ENCODE assay signal across 25 cellular contexts in the genomic region with DNA sequence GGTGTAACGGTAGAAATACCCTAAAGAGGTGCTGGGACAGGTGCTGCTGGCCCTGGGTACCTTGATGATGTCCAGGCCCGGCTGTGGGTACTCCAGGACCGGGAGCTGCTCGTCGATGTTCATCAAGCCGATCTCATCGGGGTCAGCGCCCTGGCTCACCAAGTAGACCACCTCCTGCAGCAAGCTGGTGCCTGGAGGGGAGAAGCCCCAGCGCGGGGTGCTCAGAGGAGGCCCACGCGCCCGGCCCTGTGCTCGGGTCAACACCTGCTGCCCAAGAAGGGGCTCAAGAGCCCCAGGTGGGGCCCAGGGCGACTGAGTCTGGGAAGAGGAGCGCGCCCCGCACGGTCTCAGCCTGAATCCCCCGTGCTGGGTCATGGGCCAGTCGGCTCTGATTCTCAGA. TPM values are rescaled to one million over a fixed set of nuclear protein-coding genes. Genes with fewer than 3 reads are reported as not detected.
DNase-seq lines count a peak whose midpoint lies in the region; ATAC-seq, FAIRE-seq and TF ChIP-seq lines count a peak whose summit lies in the region.
"Had no signal": no experiment of that assay in that cellular context is flagged by ENCODE, and none has a peak within 500 bp of the region (broad histone marks: within the 10 kb centered on the region; RNA-seq: fewer than 3 reads in every experiment).

No MANE protein-coding gene starts in this region.

- H3K9me3 ChIP-seq in right cardiac atrium (ENCODE audit: control insufficient read depth, low read length) (no peaks in the 10 kb centered on the region), kidney (ENCODE audit: control insufficient read depth in 1 of 2, low read length in 2 of 2) (no peaks in the 10 kb centered on the region), prostate gland (no peaks in the 10 kb centered on the region)
- H3K9me3 ChIP-seq in BLaER1 treated with 17β-estradiol and CSF1 and Interleukin-3, amounts not matched to agents 10 nM and 100 nM (replicated peaks in 1 of 11): no peaks in the 10 kb centered on the region
- H3K9me3 ChIP-seq: A549 had no signal

- H3K4me3 Mint-ChIP-seq in stimulated activated naive B cell treated with anti-CD40 and anti-IgM and Interleukin-4, amounts not matched to agents 10 μg/mL and 1 μg/mL and 100 μg/mL, for 72 hours: no peak overlapping the region
- no peak overlapping the region for H3K4me3 Mint-ChIP-seq in activated T-helper 1 cell treated with anti-CD3 and anti-CD28 coated beads, Interleukin-12 subunit alpha, Interleukin-12 subunit beta, Interleukin-2, Interleukin-4 antibody, amounts not matched to agents 30 ng/mL and 10 ng/mL and 1 ng/mL, durations not matched to agents 14 hours and 24 hours and 36 hours
- H3K4me3 Mint-ChIP-seq: CD14-positive monocyte; CD4-positive, alpha-beta T cell; CD8-positive, alpha-beta memory T cell had no signal

- H3K4me2 ChIP-seq in BLaER1 treated with 17β-estradiol and CSF1 and Interleukin-3, amounts not matched to agents 10 nM and 100 nM: peak overlapping the region in 9 of 11 experiments; percentile 7 to 67 (median 52); a peak in 15 of 22 replicates
- H3K4me2 ChIP-seq: A549 had no signal

- H3K27ac ChIP-seq in right cardiac atrium (ENCODE audit: low read length) (no peak overlapping the region), kidney (ENCODE audit: low read depth in 2 of 2, low read length in 2 of 2) (no peak overlapping the region), prostate gland (no peak overlapping the region)
- no peak overlapping the region for H3K27ac ChIP-seq in BLaER1 treated with 17β-estradiol and CSF1 and Interleukin-3, amounts not matched to agents 10 nM and 100 nM
- H3K27ac ChIP-seq: A549 had no signal

- intact Hi-C loops in right cardiac atrium (cut with DNase I) (no loop called here), Right ventricle myocardium inferior (cut with DNase I) (no loop called here), kidney (cut with DNase I) (no loop called here), prostate gland (cut with DNase I) (no loop called here)
- intact Hi-C loops in activated T-helper 1 cell treated with anti-CD3 and anti-CD28 coated beads, Interleukin-12 subunit alpha, Interleukin-12 subunit beta, Interleukin-2, Interleukin-4 antibody, amounts not matched to agents 30 ng/mL and 10 ng/mL and 1 ng/mL, durations not matched to agents 14 hours and 24 hours and 36 hours (cut with micrococcal nuclease): no loop called here

- no peak for TF ChIP-seq POLR2A in prostate gland (IDR thresholded peaks at IDR 0.05)

- no peaks in the 10 kb centered on the region for H3K4me1 ChIP-seq in right cardiac atrium (ENCODE audit: control insufficient read depth, insufficient read depth, low read length)
- H3K4me1 ChIP-seq in BLaER1 treated with 17β-estradiol and CSF1 and Interleukin-3, amounts not matched to agents 10 nM and 100 nM: peaks cover 0 to 68% (median 52%) of the 10 kb centered on the region in 10 experiments; a peak in 17 of 20 replicates
- H3K4me1 ChIP-seq in kidney (ENCODE audit: control insufficient read depth in 1 of 2, insufficient read depth in 1 of 2, low read depth in 1 of 2, low read length in 2 of 2): no peaks in the 10 kb centered on the region
- no peaks in the 10 kb centered on the region for H3K4me1 ChIP-seq in prostate gland (replicated peaks)
- H3K4me1 ChIP-seq: A549 had no signal

- H3K36me3 Mint-ChIP-seq in stimulated activated naive B cell treated with anti-CD40 and anti-IgM and Interleukin-4, amounts not matched to agents 10 μg/mL and 1 μg/mL and 100 μg/mL, for 72 hours: no peaks in the 10 kb centered on the region
- no peaks in the 10 kb centered on the region for H3K36me3 Mint-ChIP-seq in activated T-helper 1 cell treated with anti-CD3 and anti-CD28 coated beads, Interleukin-12 subunit alpha, Interleukin-12 subunit beta, Interleukin-2, Interleukin-4 antibody, amounts not matched to agents 30 ng/mL and 10 ng/mL and 1 ng/mL, durations not matched to agents 14 hours and 24 hours and 36 hours (ENCODE audit: low read depth)
- H3K36me3 Mint-ChIP-seq: CD14-positive monocyte; CD8-positive, alpha-beta memory T cell had no signal

- 91% methylated on average over 21 of the region's 21 CpGs for WGBS in right cardiac atrium
- WGBS in prostate gland: 92% methylated on average over 20 of the region's 21 CpGs

- H3K27me3 Mint-ChIP-seq in stimulated activated naive B cell treated with anti-CD40 and anti-IgM and Interleukin-4, amounts not matched to agents 10 μg/mL and 1 μg/mL and 100 μg/mL, for 72 hours: peaks cover 0 to 25% of the 10 kb centered on the region in 2 donors
- no peaks in the 10 kb centered on the region for H3K27me3 Mint-ChIP-seq in activated T-helper 1 cell treated with anti-CD3 and anti-CD28 coated beads, Interleukin-12 subunit alpha, Interleukin-12 subunit beta, Interleukin-2, Interleukin-4 antibody, amounts not matched to agents 30 ng/mL and 10 ng/mL and 1 ng/mL, durations not matched to agents 14 hours and 24 hours and 36 hours (ENCODE audit: insufficient read depth)
- H3K27me3 Mint-ChIP-seq: CD4-positive, alpha-beta T cell had no signal

- H3K36me3 ChIP-seq in BLaER1 treated with 17β-estradiol and CSF1 and Interleukin-3, amounts not matched to agents 10 nM and 100 nM: no peaks in the 10 kb centered on the region
- H3K36me3 ChIP-seq in kidney (ENCODE audit: control insufficient read depth in 1 of 2, insufficient read depth in 2 of 2, low read length in 2 of 2): no peaks in the 10 kb centered on the region
- no peaks in the 10 kb centered on the region for H3K36me3 ChIP-seq in prostate gland

- no peak overlapping the region for H3K4me3 ChIP-seq in right cardiac atrium (ENCODE audit: low read length)
- H3K4me3 ChIP-seq in BLaER1 treated with 17β-estradiol and CSF1 and Interleukin-3, amounts not matched to agents 10 nM and 100 nM: no peak overlapping the region
- H3K4me3 ChIP-seq in kidney (ENCODE audit: low read length in 2 of 2): no peak overlapping the region
- H3K4me3 ChIP-seq in prostate gland: no peak overlapping the region
- H3K4me3 ChIP-seq: A549 had no signal

- DNase-seq in right cardiac atrium (peak in 2 of 3 donors; percentile 6 to 21), Right ventricle myocardium inferior (ENCODE audit: missing footprints) (no peak), kidney (peak; percentile 66), prostate gland (ENCODE audit: low spot score) (no peak)
- no peak for DNase-seq in stimulated activated naive B cell treated with anti-CD40 and anti-IgM and Interleukin-4, amounts not matched to agents 10 μg/mL and 1 μg/mL and 100 μg/mL, for 72 hours
- no peak for DNase-seq in activated T-helper 1 cell treated with anti-CD3 and anti-CD28 coated beads, Interleukin-12 subunit alpha, Interleukin-12 subunit beta, Interleukin-2, Interleukin-4 antibody, amounts not matched to agents 30 ng/mL and 10 ng/mL and 1 ng/mL, durations not matched to agents 14 hours and 24 hours and 36 hours (ENCODE audit: low spot score)
- DNase-seq: 8988T; ACHN; CD4-positive, alpha-beta T cell; DMS 273 treated with DMSO at 0.1 percent for 48 hours; DMS79 treated with DMSO at 0.1 percent for 48 hours; GF-D8; GOT3; HCEC 1CT had no signal

- H3K27me3 ChIP-seq in right cardiac atrium (ENCODE audit: control insufficient read depth, insufficient read depth) (no peaks in the 10 kb centered on the region), prostate gland (replicated peaks; ENCODE audit: insufficient read depth) (no peaks in the 10 kb centered on the region)
- no peaks in the 10 kb centered on the region for H3K27me3 ChIP-seq in BLaER1 treated with 17β-estradiol and CSF1 and Interleukin-3, amounts not matched to agents 10 nM and 100 nM

- peak overlapping the region in 1 of 11 experiments; percentile 14; a peak in 2 of 22 replicates for H3K9ac ChIP-seq in BLaER1 treated with 17β-estradiol and CSF1 and Interleukin-3, amounts not matched to agents 10 nM and 100 nM
- no peak overlapping the region for H3K9ac ChIP-seq in kidney (ENCODE audit: low read length in 2 of 2)

- no peaks in the 10 kb centered on the region for H3K9me3 Mint-ChIP-seq in stimulated activated naive B cell treated with anti-CD40 and anti-IgM and Interleukin-4, amounts not matched to agents 10 μg/mL and 1 μg/mL and 100 μg/mL, for 72 hours
- no peaks in the 10 kb centered on the region for H3K9me3 Mint-ChIP-seq in activated T-helper 1 cell treated with anti-CD3 and anti-CD28 coated beads, Interleukin-12 subunit alpha, Interleukin-12 subunit beta, Interleukin-2, Interleukin-4 antibody, amounts not matched to agents 30 ng/mL and 10 ng/mL and 1 ng/mL, durations not matched to agents 14 hours and 24 hours and 36 hours
- H3K9me3 Mint-ChIP-seq: CD14-positive monocyte; CD4-positive, alpha-beta T cell; CD8-positive, alpha-beta memory T cell had no signal

- TF ChIP-seq CTCF in kidney (IDR thresholded peaks at IDR 0.05; ENCODE audit: borderline replicate concordance, extremely low read depth, insufficient read depth) (no peak), prostate gland (IDR thresholded peaks at IDR 0.05) (no peak)

- peaks cover 0 to 8% (median 0%) of the 10 kb centered on the region in 11 experiments; a peak in 2 of 22 replicates for H4K20me1 ChIP-seq in BLaER1 treated with 17β-estradiol and CSF1 and Interleukin-3, amounts not matched to agents 10 nM and 100 nM

- FAIRE-seq in kidney (lab: Jason Lieb, UNC): no peak
- FAIRE-seq: A549, D721Med, GM12891, GM18507, H54 had no signal

- no peaks in the 10 kb centered on the region for H3K4me1 Mint-ChIP-seq in stimulated activated naive B cell treated with anti-CD40 and anti-IgM and Interleukin-4, amounts not matched to agents 10 μg/mL and 1 μg/mL and 100 μg/mL, for 72 hours
- H3K4me1 Mint-ChIP-seq in activated T-helper 1 cell treated with anti-CD3 and anti-CD28 coated beads, Interleukin-12 subunit alpha, Interleukin-12 subunit beta, Interleukin-2, Interleukin-4 antibody, amounts not matched to agents 30 ng/mL and 10 ng/mL and 1 ng/mL, durations not matched to agents 14 hours and 24 hours and 36 hours (ENCODE audit: low read depth): no peaks in the 10 kb centered on the region
- H3K4me1 Mint-ChIP-seq: CD14-positive monocyte; CD8-positive, alpha-beta memory T cell had no signal

- ATAC-seq in right cardiac atrium (no peak), Right ventricle myocardium inferior (no peak)
- ATAC-seq in stimulated activated naive B cell treated with anti-CD40 and anti-IgM and Interleukin-4, amounts not matched to agents 10 μg/mL and 1 μg/mL and 100 μg/mL, for 72 hours (replicated peaks): no peak
- ATAC-seq: A549 had no signal

- H3K27ac Mint-ChIP-seq in stimulated activated naive B cell treated with anti-CD40 and anti-IgM and Interleukin-4, amounts not matched to agents 10 μg/mL and 1 μg/mL and 100 μg/mL, for 72 hours: peak overlapping the region; percentile 11
- no peak overlapping the region for H3K27ac Mint-ChIP-seq in activated T-helper 1 cell treated with anti-CD3 and anti-CD28 coated beads, Interleukin-12 subunit alpha, Interleukin-12 subunit beta, Interleukin-2, Interleukin-4 antibody, amounts not matched to agents 30 ng/mL and 10 ng/mL and 1 ng/mL, durations not matched to agents 14 hours and 24 hours and 36 hours
- H3K27ac Mint-ChIP-seq: CD14-positive monocyte; CD4-positive, alpha-beta T cell; CD8-positive, alpha-beta memory T cell had no signal

RNA-seq across cellular contexts. Expression of a gene that starts 20.6 kb away (rescaled TPM):
- total RNA-seq in right cardiac atrium (under 1 TPM; 0.17 to 0.42 (median 0.24) TPM), Right ventricle myocardium inferior (0.14 TPM), kidney (0.57 TPM), prostate gland (1 to 10 TPM in 1 of 2 donors, under 1 TPM in 1; 0.14 to 3.3 TPM)
- polyA plus RNA-seq in right cardiac atrium (0.57 TPM), kidney (ENCODE audit: insufficient read depth, low read depth, low replicate concordance) (0.52 TPM)
- total RNA-seq in activated T-helper 1 cell treated with anti-CD3 and anti-CD28 coated beads, Interleukin-12 subunit alpha, Interleukin-12 subunit beta, Interleukin-2, Interleukin-4 antibody, amounts not matched to agents 30 ng/mL and 10 ng/mL and 1 ng/mL, durations not matched to agents 14 hours and 24 hours and 36 hours: not detected in 2 replicates
- total RNA-seq: CD4-positive, alpha-beta T cell; CD8-positive, alpha-beta memory T cell had no signal
- polyA plus RNA-seq: A549; CD14-positive monocyte; CD8-positive, alpha-beta memory T cell had no signal

RNA-seq across cellular contexts. Expression of a gene that starts 29.6 kb away (rescaled TPM):
- total RNA-seq in right cardiac atrium (1 to 10 TPM; 1.7 to 3.4 (median 2.4) TPM), Right ventricle myocardium inferior (1.2 TPM), kidney (11.8 TPM), prostate gland (10 to 100 TPM in 1 of 2 donors, 1 to 10 TPM in 1; 3.3 to 10.5 TPM)
- polyA plus RNA-seq in right cardiac atrium (0.70 TPM), kidney (ENCODE audit: insufficient read depth, low read depth, low replicate concordance) (1.5 TPM)
- 0.17 TPM in 1 of 2 replicates, not detected in the other for total RNA-seq in activated T-helper 1 cell treated with anti-CD3 and anti-CD28 coated beads, Interleukin-12 subunit alpha, Interleukin-12 subunit beta, Interleukin-2, Interleukin-4 antibody, amounts not matched to agents 30 ng/mL and 10 ng/mL and 1 ng/mL, durations not matched to agents 14 hours and 24 hours and 36 hours
- polyA plus RNA-seq: CD14-positive monocyte had no signal

RNA-seq across cellular contexts. Expression of a gene that starts 50.1 kb away (rescaled TPM):
- not detected for total RNA-seq in right cardiac atrium
- not detected for polyA plus RNA-seq in right cardiac atrium
- not detected for total RNA-seq in Right ventricle myocardium inferior
- not detected for total RNA-seq in kidney
- polyA plus RNA-seq in kidney (ENCODE audit: insufficient read depth, low read depth, low replicate concordance): not detected
- not detected in 2 replicates for total RNA-seq in activated T-helper 1 cell treated with anti-CD3 and anti-CD28 coated beads, Interleukin-12 subunit alpha, Interleukin-12 subunit beta, Interleukin-2, Interleukin-4 antibody, amounts not matched to agents 30 ng/mL and 10 ng/mL and 1 ng/mL, durations not matched to agents 14 hours and 24 hours and 36 hours
- total RNA-seq in prostate gland: not detected
- total RNA-seq: CD4-positive, alpha-beta T cell; CD8-positive, alpha-beta memory T cell; Daoy; G401 had no signal
- polyA plus RNA-seq: A549; BJ; CD14-positive monocyte; CD8-positive, alpha-beta memory T cell had no signal

Comparison
In these comparisons a context has a peak if more than half of its experiments do, and no peak if none do; other contexts are left out.
1. DNase-seq: peak in right cardiac atrium (2 of 3) and kidney (single experiment); none in Right ventricle myocardium inferior (single experiment), stimulated activated naive B cell treated with anti-CD40 and anti-IgM and Interleukin-4, amounts not matched to agents 10 μg/mL and 1 μg/mL and 100 μg/mL, for 72 hours (single experiment), activated T-helper 1 cell treated with anti-CD3 and anti-CD28 coated beads, Interleukin-12 subunit alpha, Interleukin-12 subunit beta, Interleukin-2, Interleukin-4 antibody, amounts not matched to agents 30 ng/mL and 10 ng/mL and 1 ng/mL, durations not matched to agents 14 hours and 24 hours and 36 hours (single experiment) and prostate gland (single experiment).